In genomic region chr1:31523012-31523411, GRCh38 we compare ENCODE assay signal across 19 cellular contexts. TPM values are rescaled to one million over a fixed set of nuclear protein-coding genes. Genes with fewer than 3 reads are reported as not detected.
DNase-seq lines count a peak whose midpoint lies in the region; ATAC-seq and TF ChIP-seq lines count a peak whose summit lies in the region.
"Had no signal": no experiment of that assay in that cellular context is flagged by ENCODE, and none has a peak within 500 bp of the region (broad histone marks: within the 10 kb centered on the region; RNA-seq: fewer than 3 reads in every experiment).

No MANE protein-coding gene starts in this region.

- no peak for TF ChIP-seq POLR2A in HCT116 (IDR thresholded peaks at IDR 0.05; ENCODE audit: borderline replicate concordance, extremely low read depth, insufficient read depth, insufficient read length)

- no peaks in the 10 kb centered on the region for H3K27me3 ChIP-seq in HCT116 (ENCODE audit: insufficient read depth, low read length)
- H3K27me3 ChIP-seq in hepatocyte = no peaks in the 10 kb centered on the region
- H3K27me3 ChIP-seq: dorsolateral prefrontal cortex, thyroid gland had no signal

- H3K4me1 ChIP-seq in HCT116 (ENCODE audit: control insufficient read depth in 1 of 2, insufficient read depth in 2 of 2, low read length in 2 of 2) (peaks cover 5 to 30% of the 10 kb centered on the region in 2 experiments; a peak in 3 of 4 replicates), hepatocyte (ENCODE audit: insufficient read depth) (peaks cover 6% of the 10 kb centered on the region)

- TF ChIP-seq CTCF in HCT116 (IDR thresholded peaks at IDR 0.05 in 2 of 3, conservative IDR thresholded peaks at IDR 0.05 in 1 of 3; ENCODE audit: borderline replicate concordance in 1 of 3, insufficient read depth in 1 of 3, low read depth in 2 of 3, low read length in 2 of 3) = no peak
- no peak for TF ChIP-seq CTCF in hepatocyte (IDR thresholded peaks at IDR 0.05; ENCODE audit: poor library complexity)

- H3K9me3 ChIP-seq in HCT116 (ENCODE audit: control insufficient read depth in 1 of 2, insufficient read depth in 1 of 2, low read depth in 1 of 2, low read length in 2 of 2) (no peaks in the 10 kb centered on the region), hepatocyte (ENCODE audit: low read depth) (no peaks in the 10 kb centered on the region)
- H3K9me3 ChIP-seq: thyroid gland had no signal

- no peak overlapping the region for H2AFZ ChIP-seq in HCT116 (ENCODE audit: low read depth, low read length, poor library complexity, severe bottlenecking)
- H2AFZ ChIP-seq in hepatocyte = no peak overlapping the region

- no peaks in the 10 kb centered on the region for H3K79me2 ChIP-seq in HCT116 (ENCODE audit: insufficient read depth, low read length)
- H3K79me2 ChIP-seq in hepatocyte = no peaks in the 10 kb centered on the region

- no peak for TF ChIP-seq RAD21 in HCT116 (IDR thresholded peaks at IDR 0.05; ENCODE audit: low read depth)

- CTCF ChIA-PET in HCT116 (lab: Charles Lee) = interaction anchor here (1.5 kb wide), 1 partner anchor 26 kb away, joined by 5 read pairs; no protein-coding TSS in a partner anchor

- H3K27ac ChIP-seq in HCT116 (ENCODE audit: low read depth, low read length) (no peak overlapping the region), hepatocyte (no peak overlapping the region)
- H3K27ac ChIP-seq: dorsolateral prefrontal cortex had no signal

- POLR2A ChIA-PET in HCT116 (lab: Charles Lee) = no interaction called here

- H4K20me1 ChIP-seq in HCT116 (ENCODE audit: insufficient read depth) = no peaks in the 10 kb centered on the region
- H4K20me1 ChIP-seq in hepatocyte (ENCODE audit: insufficient read depth, poor library complexity, severe bottlenecking) = no peaks in the 10 kb centered on the region

- H3K4me3 ChIP-seq in HCT116 (replicated peaks in 1 of 2; ENCODE audit: low read depth in 1 of 2, low read length in 2 of 2) (no peak overlapping the region), hepatocyte (no peak overlapping the region)
- H3K4me3 ChIP-seq: dorsolateral prefrontal cortex, thyroid gland had no signal

- DNase-seq in A172 (ENCODE audit: low spot score) = peak; percentile 50
- peak; percentile 8 for DNase-seq in HCT116 (ENCODE audit: low read depth, low spot score)
- DNase-seq in SW480 (ENCODE audit: low spot score) = peak; percentile 28
- peak; percentile 34 for DNase-seq in hepatocyte (ENCODE audit: low spot score)
- no peak for DNase-seq in T-helper 1 cell
- DNase-seq in DMS153 (lab: John Stamatoyannopoulos, UW) = no peak
- DNase-seq: activated effector memory CD4-positive, alpha-beta T cell treated with anti-CD3 and anti-CD28 coated beads, Interleukin-2, amount 50 U/mL, for 16 hours; dorsolateral prefrontal cortex; hippocampal formation; NCI-H2107; NCI-H774; SHP77 treated with DMSO at 0.1 percent for 48 hours; stimulated activated CD4-positive, alpha-beta T cell treated with anti-CD3 and anti-CD28 coated beads, Interleukin-4, amount 100 ng/mL, for 1 hour; stimulated activated CD8-positive, alpha-beta memory T cell treated with anti-CD3 and anti-CD28 coated beads, Interleukin-4, amount 100 ng/mL, for 48 hours; T-helper 17 cell had no signal

- no peak overlapping the region for H3K9ac ChIP-seq in HCT116 (ENCODE audit: low read length)

- RAD21 ChIA-PET in HCT116 (lab: Charles Lee; ENCODE audit: low non-redundant PET in 1 of 2, low total read pairs in 2 of 2, uncharacterized antibody in 2 of 2, unreplicated experiment in 2 of 2) = no interaction called here

- H3K9me2 ChIP-seq in HCT116 (ENCODE audit: insufficient read depth) (0 out of 2 replicates have a peak, but pooled peaks cover 2% of the 10 kb centered on the region), hepatocyte (replicated peaks; ENCODE audit: insufficient read depth) (no peaks in the 10 kb centered on the region)

- BruUV-seq in HCT116 (replicated peaks; lab: Mats Ljungman, UMichigan) = no TSS peak

- H3K36me3 ChIP-seq in HCT116 (ENCODE audit: control insufficient read depth in 1 of 2, insufficient read depth in 2 of 2, low read length in 2 of 2) = no peaks in the 10 kb centered on the region
- H3K36me3 ChIP-seq in hepatocyte (replicated peaks; ENCODE audit: insufficient read depth, low read depth) = no peaks in the 10 kb centered on the region
- H3K36me3 ChIP-seq: thyroid gland had no signal

- intact Hi-C loops in HCT116 (cut with micrococcal nuclease) = no loop called here

- H3K4me2 ChIP-seq in HCT116 (ENCODE audit: low read length) (peak overlapping the region; percentile 32), hepatocyte (no peak overlapping the region)

- peak; percentile 70 for ATAC-seq in HCT116
- ATAC-seq in HG03520 (IDR thresholded peaks at IDR 0.05; ENCODE audit: unreplicated experiment) = no peak
- ATAC-seq in HG03159 (IDR thresholded peaks at IDR 0.05; ENCODE audit: unreplicated experiment) = no peak
- ATAC-seq: WTC11 had no signal

- 20% methylated on average over 1 of the region's 1 CpG for WGBS in hepatocyte (ENCODE audit: low lambda C conversion rate, missing lambda C conversion rate)

TF ChIP-seq in HCT116, 20 proteins besides CTCF, POLR2A, EP300 and RAD21:
- TF ChIP-seq POLR2AphosphoS5 (IDR thresholded peaks at IDR 0.05; ENCODE audit: low read depth, low read length) = no peak
- TF ChIP-seq CBX3 (IDR thresholded peaks at IDR 0.05; ENCODE audit: low read depth) = no peak
- TF ChIP-seq FOSL1 (IDR thresholded peaks at IDR 0.05; ENCODE audit: low read depth) = peak; percentile 46; the same call in 1 of the 2 replicates
TF ChIP-seq in HCT116: peak in this region for 1.

RNA-seq across cellular contexts. Expression of gene TINAGL1, which starts 53.3 kb away (rescaled TPM):
- 178 and 257 TPM in 2 replicates for total RNA-seq in A172 (2014; rRNA removed; shearing (Covaris generic))
- total RNA-seq in HCT116 (2021; ENCODE audit: unreplicated experiment) (57.9 TPM), hepatocyte (46.2 and 58.3 TPM in 2 replicates)
- 75.8 and 79.5 TPM in 2 replicates for polyA plus RNA-seq in HCT116 (2012)
- polyA plus RNA-seq in hepatocyte = 64.4 and 69.4 TPM in 2 replicates
- total RNA-seq: T-helper 17 cell had no signal

Comparison
In these comparisons a context has a peak if more than half of its experiments do, and no peak if none do; other contexts are left out.
1. DNase-seq: peak in A172 (single experiment), HCT116 (single experiment), SW480 (single experiment) and hepatocyte (single experiment); none in T-helper 1 cell (0 of 5) and DMS153 (single experiment).